Comparison of ENCODE assay signal across 18 cellular contexts in the genomic region with DNA sequence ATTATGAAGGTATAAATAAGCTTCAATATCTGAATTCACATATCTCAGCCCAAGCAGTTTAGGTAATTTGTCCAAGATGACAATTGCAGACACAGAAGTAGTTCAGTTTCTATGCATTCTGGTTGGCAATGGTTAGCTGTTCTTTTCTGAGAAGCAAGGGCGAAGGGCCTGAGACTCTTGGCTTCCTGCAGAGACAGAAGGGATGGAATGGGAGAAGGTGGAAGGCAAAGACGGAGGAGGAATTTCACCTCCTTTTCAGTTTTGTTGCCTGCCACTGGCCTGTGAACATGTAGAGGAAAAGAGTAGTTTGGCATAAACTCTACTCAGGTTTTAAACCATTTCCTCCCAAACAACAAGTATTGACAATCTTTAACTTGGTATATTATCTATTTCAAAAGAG.
DNase-seq lines count a peak whose midpoint lies in the region; ATAC-seq and TF ChIP-seq lines count a peak whose summit lies in the region.
"Had no signal": no experiment of that assay in that cellular context is flagged by ENCODE, and none has a peak within 500 bp of the region (broad histone marks: within the 10 kb centered on the region; RNA-seq: fewer than 3 reads in every experiment).

No MANE protein-coding gene starts in this region.

- peaks cover 25% of the 10 kb centered on the region; the same call in 2 of the 3 replicates for H3K4me1 Mint-ChIP-seq in GM23338
- H3K4me1 Mint-ChIP-seq in WTC11, result peaks cover 32% of the 10 kb centered on the region
- H3K4me1 Mint-ChIP-seq: CD14-positive monocyte; CD4-positive, alpha-beta memory T cell had no signal

- ATAC-seq in GM18861 (IDR thresholded peaks at IDR 0.05; ENCODE audit: unreplicated experiment) (peak; percentile 46), GM23338 (peak; percentile 59), WTC11 (peak; percentile 67)
- ATAC-seq: HCT116, K562 had no signal

- H3K9me3 ChIP-seq in tibial artery, result no peaks in the 10 kb centered on the region
- H3K9me3 ChIP-seq: BLaER1 had no signal

- H3K27ac ChIP-seq in GM23338 (ENCODE audit: low read depth) (0 out of 2 replicates have a peak overlapping the region, but pooled peaks have one; percentile 2), tibial artery (no peak overlapping the region)
- H3K27ac ChIP-seq: BLaER1 had no signal

- no peaks in the 10 kb centered on the region for H3K9me2 ChIP-seq in GM23338 (ENCODE audit: insufficient read depth)

- H3K4me3 Mint-ChIP-seq in GM23338 (no peak overlapping the region), WTC11 (no peak overlapping the region)
- H3K4me3 Mint-ChIP-seq: CD14-positive monocyte; CD4-positive, alpha-beta memory T cell; HFFc6 had no signal

- CTCF ChIA-PET in WTC11 (lab: Charles Lee), result no interaction called here

- POLR2A ChIA-PET in WTC11 (lab: Charles Lee), result no interaction called here

- no peaks in the 10 kb centered on the region for H3F3A ChIP-seq in GM23338 (replicated peaks; ENCODE audit: low read depth)

- H3K36me3 Mint-ChIP-seq in GM23338 (ENCODE audit: low read depth) (no peaks in the 10 kb centered on the region), WTC11 (no peaks in the 10 kb centered on the region)
- H3K36me3 Mint-ChIP-seq: CD14-positive monocyte; CD4-positive, alpha-beta memory T cell had no signal

- H3K27ac Mint-ChIP-seq in GM23338 (0 out of 2 replicates have a peak overlapping the region, but pooled peaks have one; percentile 14), WTC11 (peak overlapping the region; percentile 6; the same call in 1 of the 2 replicates)
- H3K27ac Mint-ChIP-seq: CD14-positive monocyte; CD4-positive, alpha-beta memory T cell; HFFc6 had no signal

- no peaks in the 10 kb centered on the region for H3K9me3 Mint-ChIP-seq in GM23338
- H3K9me3 Mint-ChIP-seq in WTC11, result no peaks in the 10 kb centered on the region

- H3K36me3 ChIP-seq in GM23338 (ENCODE audit: insufficient read depth), result no peaks in the 10 kb centered on the region
- H3K36me3 ChIP-seq in tibial artery, result no peaks in the 10 kb centered on the region
- H3K36me3 ChIP-seq: BLaER1 had no signal

- H3K4me3 ChIP-seq in GM23338 (no peak overlapping the region), tibial artery (no peak overlapping the region)
- H3K4me3 ChIP-seq: BLaER1, K562 had no signal

- H3K27me3 Mint-ChIP-seq in GM23338 (ENCODE audit: insufficient read depth, low read depth, poor library complexity) (no peaks in the 10 kb centered on the region), WTC11 (ENCODE audit: low read depth) (no peaks in the 10 kb centered on the region)
- H3K27me3 Mint-ChIP-seq: CD4-positive, alpha-beta memory T cell had no signal

- H2AFZ ChIP-seq in GM23338, result peak overlapping the region; percentile 43

- H3K4me1 ChIP-seq in GM23338 (ENCODE audit: insufficient read depth) (peaks cover 15% of the 10 kb centered on the region), tibial artery (no peaks in the 10 kb centered on the region)
- H3K4me1 ChIP-seq: BLaER1 had no signal

- DNase-seq in GM23338 (ENCODE audit: low spot score), result peak; percentile 35
- no peak for DNase-seq in WTC11 (ENCODE audit: low spot score)
- no peak for DNase-seq in NK-92 treated with Interleukin-12 subunit alpha and Interleukin-12 subunit beta, amount 100 ng/mL, for 24 hours (lab: John Stamatoyannopoulos, UW)
- no peak for DNase-seq in NCI-H526 treated with DMSO at 0.1 percent for 48 hours (lab: John Stamatoyannopoulos, UW)
- no peak for DNase-seq in tibial artery
- DNase-seq in GF-D8 (lab: John Stamatoyannopoulos, UW), result no peak
- DNase-seq: 8988T; CD4-positive, alpha-beta memory T cell; DMS153; DMS79; GDM1; HFFc6; IMR-90 had no signal

- peak overlapping the region; percentile 13; the same call in 1 of the 2 replicates for H3K4me2 ChIP-seq in GM23338
- H3K4me2 ChIP-seq: BLaER1 had no signal

- H4K20me1 ChIP-seq in GM23338 (replicated peaks; ENCODE audit: insufficient read depth), result no peaks in the 10 kb centered on the region
- H4K20me1 ChIP-seq: BLaER1 had no signal

- no peaks in the 10 kb centered on the region for H3K79me2 ChIP-seq in GM23338 (replicated peaks; ENCODE audit: insufficient read depth)

- TF ChIP-seq CTCF in GM23338 (conservative IDR thresholded peaks at IDR 0.05; ENCODE audit: low read depth in 2 of 2) (no peak), WTC11 (IDR thresholded peaks at IDR 0.05) (no peak), tibial artery (IDR thresholded peaks at IDR 0.05) (no peak)

- H3K27me3 ChIP-seq in GM23338 (ENCODE audit: insufficient read depth) (no peaks in the 10 kb centered on the region), tibial artery (no peaks in the 10 kb centered on the region)
- H3K27me3 ChIP-seq: BLaER1 had no signal

- intact Hi-C loops in tibial artery (cut with DNase I; ENCODE audit: low total_unique reads), result no loop called here

TF ChIP-seq in GM23338, 12 proteins besides CTCF, POLR2A, EP300 and RAD21:
- TF ChIP-seq ZNF114 (CRISPR knock-in tag; IDR thresholded peaks at IDR 0.05) (no peak), EZH2 (IDR thresholded peaks at IDR 0.05; ENCODE audit: low read depth, unreplicated experiment) (no peak), CREB1 (CRISPR knock-in tag; IDR thresholded peaks at IDR 0.05; ENCODE audit: low read depth) (no peak)
TF ChIP-seq in GM23338: peak in this region for 0.

TF ChIP-seq in WTC11, 78 proteins besides CTCF, POLR2A, EP300 and RAD21:
- TF ChIP-seq ZNF121 (CRISPR knock-in tag; IDR thresholded peaks at IDR 0.05), result 0 out of 2 replicates have a peak, but pooled peaks have one; percentile 12
- TF ChIP-seq MLX (CRISPR knock-in tag; IDR thresholded peaks at IDR 0.05), result no peak
